In the genomic region with DNA sequence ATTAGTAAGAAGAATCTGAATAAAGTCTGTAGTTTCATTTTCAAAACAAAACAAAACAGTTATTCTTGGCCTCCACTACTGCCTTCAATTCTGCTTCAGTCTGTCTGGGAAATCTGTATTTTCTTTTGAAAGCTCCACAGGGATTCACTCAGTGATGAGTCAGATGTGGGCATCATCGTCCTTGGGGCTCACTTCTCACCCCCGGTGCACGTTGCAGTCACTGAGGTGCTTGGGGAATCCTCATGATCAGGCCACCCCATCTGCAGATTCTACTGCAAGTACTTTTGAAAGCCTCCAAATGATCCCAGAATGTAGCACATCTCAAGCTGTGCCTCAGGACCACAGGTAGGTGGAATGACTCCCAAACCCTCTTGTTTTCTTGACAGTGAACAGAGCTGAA, we compare ENCODE assay signal across 1 cellular context.
TF ChIP-seq lines count a peak whose summit lies in the region.

No MANE protein-coding gene starts in this region.

TF ChIP-seq in HCT116, 20 proteins besides CTCF, POLR2A, EP300 and RAD21:
- no peak for TF ChIP-seq EGR1 (IDR thresholded peaks at IDR 0.05; ENCODE audit: low read depth)
- TF ChIP-seq EZH2 (IDR thresholded peaks at IDR 0.05), result no peak
- no peak for TF ChIP-seq CEBPB (IDR thresholded peaks at IDR 0.05; ENCODE audit: low read depth)
- no peak for TF ChIP-seq ATF3 (IDR thresholded peaks at IDR 0.05)
- no peak for TF ChIP-seq POLR2AphosphoS5 (IDR thresholded peaks at IDR 0.05; ENCODE audit: low read depth, low read length)
- no peak for TF ChIP-seq REST (IDR thresholded peaks at IDR 0.05; ENCODE audit: low read depth)
- TF ChIP-seq ZFX (IDR thresholded peaks at IDR 0.05), result no peak
- TF ChIP-seq ZBTB33 (IDR thresholded peaks at IDR 0.05; ENCODE audit: extremely low read depth, insufficient replicate concordance, low read length), result no peak
- no peak for TF ChIP-seq JUND (IDR thresholded peaks at IDR 0.05)
- no peak for TF ChIP-seq ZNF274 (IDR thresholded peaks at IDR 0.05; ENCODE audit: low read depth, low read length)
- no peak for TF ChIP-seq CBX3 (IDR thresholded peaks at IDR 0.05; ENCODE audit: low read depth)
- no peak for TF ChIP-seq EZH2phosphoT487 (IDR thresholded peaks at IDR 0.05; ENCODE audit: borderline replicate concordance)
- TF ChIP-seq TCF7L2 (IDR thresholded peaks at IDR 0.05; ENCODE audit: borderline replicate concordance, extremely low read depth, insufficient read depth, insufficient read length), result no peak
- TF ChIP-seq, protein P1, sequence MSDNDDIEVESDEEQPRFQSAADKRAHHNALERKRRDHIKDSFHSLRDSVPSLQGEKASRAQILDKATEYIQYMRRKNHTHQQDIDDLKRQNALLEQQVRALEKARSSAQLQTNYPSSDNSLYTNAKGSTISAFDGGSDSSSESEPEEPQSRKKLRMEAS (IDR thresholded peaks at IDR 0.05), result no peak
- TF ChIP-seq ELF1 (IDR thresholded peaks at IDR 0.05; ENCODE audit: borderline replicate concordance, low read depth), result no peak
- TF ChIP-seq SIN3A (IDR thresholded peaks at IDR 0.05; ENCODE audit: low read depth), result no peak
- TF ChIP-seq FOSL1 (IDR thresholded peaks at IDR 0.05; ENCODE audit: low read depth), result no peak
- no peak for TF ChIP-seq SP1 (IDR thresholded peaks at IDR 0.05; ENCODE audit: low read depth)
- no peak for TF ChIP-seq SRF (IDR thresholded peaks at IDR 0.05; ENCODE audit: low read depth)
TF ChIP-seq in HCT116: peak in this region for 0.
